In genomic region chr15:36622247-36622795, GRCh38 we compare ENCODE assay signal across 11 cellular contexts.
"Had no signal": no experiment of that assay in that cellular context is flagged by ENCODE, and none has a peak within 500 bp of the region (broad histone marks: within the 10 kb centered on the region; RNA-seq: fewer than 3 reads in every experiment).

No MANE protein-coding gene starts in this region.

- H3K27ac ChIP-seq: breast epithelium, esophagus muscularis mucosa, left lung, parathyroid adenoma, transverse colon had no signal

- H3K27me3 ChIP-seq: breast epithelium, esophagus muscularis mucosa, left lung, transverse colon had no signal

- H3K4me3 ChIP-seq: breast epithelium, esophagus muscularis mucosa, left lung, smooth muscle cell, transverse colon had no signal

- H3K4me1 ChIP-seq: breast epithelium, left lung, parathyroid adenoma, transverse colon had no signal

- H3K9me3 ChIP-seq: breast epithelium, esophagus muscularis mucosa, left lung, transverse colon had no signal

- ATAC-seq: left lung, T-helper 17 cell had no signal

- DNase-seq: activated CD4-positive, alpha-beta memory T cell treated with anti-CD3 and anti-CD28 coated beads, Interleukin-2, amount 10 ng/mL, durations not matched to agents 7 days and 5 days; activated gamma-delta T cell; activated T-cell treated with anti-CD3 and anti-CD28 coated beads, Interleukin-2, amount 50 U/mL, for 48 hours; foreskin melanocyte; left lung; T-helper 17 cell; transverse colon had no signal

- H3K36me3 ChIP-seq: breast epithelium, left lung, transverse colon had no signal
